Comparison of ENCODE assay signal across 39 cellular contexts in genomic region chr9:1140057-1140456, GRCh38.
"Had no signal": no experiment of that assay in that cellular context is flagged by ENCODE, and none has a peak within 500 bp of the region (broad histone marks: within the 10 kb centered on the region; RNA-seq: fewer than 3 reads in every experiment).

No MANE protein-coding gene starts in this region.

- H3K4me3 ChIP-seq: adrenal gland, ascending aorta, body of pancreas, breast epithelium, cardiac muscle cell had no signal

- FAIRE-seq: astrocyte, bronchial epithelial cell had no signal

- H3K27me3 ChIP-seq: adrenal gland, ascending aorta, body of pancreas, brain microvascular endothelial cell, breast epithelium, cardiac muscle cell had no signal

- ATAC-seq: activated naive CD4-positive, alpha-beta T cell treated with anti-CD3 and anti-CD28 coated beads, Interleukin-2, amount 50 U/mL, for 72 hours; activated naive CD8-positive, alpha-beta T cell treated with anti-CD3 and anti-CD28 coated beads, Interleukin-2, amount 50 U/mL, for 24 hours; activated T-cell treated with anti-CD3 and anti-CD28 coated beads, Interleukin-2, amount 50 U/mL, for 4 hours; activated T-helper 17 cell treated with anti-CD3 and anti-CD28 coated beads, Interleukin-2, amount 50 U/mL, for 72 hours; body of pancreas had no signal

- H3K36me3 Mint-ChIP-seq: activated naive CD4-positive, alpha-beta T cell treated with anti-CD3 and anti-CD28 coated beads, Interleukin-2, amount 10 ng/mL, durations not matched to agents 7 days and 5 days; activated naive CD8-positive, alpha-beta T cell; activated naive CD8-positive, alpha-beta T cell treated with anti-CD3 and anti-CD28 coated beads, Interleukin-2, amount 10 ng/mL, durations not matched to agents 7 days and 5 days; brain had no signal

- H3K4me1 Mint-ChIP-seq: activated naive CD4-positive, alpha-beta T cell treated with anti-CD3 and anti-CD28 coated beads, Interleukin-2, amount 10 ng/mL, durations not matched to agents 7 days and 5 days; activated naive CD4-positive, alpha-beta T cell treated with anti-CD3 and anti-CD28 coated beads, Interleukin-2, amount 50 U/mL, for 24 hours; activated naive CD8-positive, alpha-beta T cell treated with anti-CD3 and anti-CD28 coated beads for 36 hours; activated naive CD8-positive, alpha-beta T cell treated with anti-CD3 and anti-CD28 coated beads, Interleukin-2, amount 10 ng/mL, durations not matched to agents 7 days and 5 days; activated naive CD8-positive, alpha-beta T cell treated with anti-CD3 and anti-CD28 coated beads, Interleukin-2, amount 50 U/mL, for 24 hours; activated T-helper 17 cell treated with anti-CD3 and anti-CD28 coated beads, Interleukin-2, amount 50 U/mL, for 72 hours; brain; central memory CD8-positive, alpha-beta T cell had no signal

- H3K27me3 Mint-ChIP-seq: activated naive CD4-positive, alpha-beta T cell treated with anti-CD3 and anti-CD28 coated beads, Interleukin-2, amount 10 ng/mL, durations not matched to agents 7 days and 5 days; activated naive CD8-positive, alpha-beta T cell treated with anti-CD3 and anti-CD28 coated beads for 36 hours; activated naive CD8-positive, alpha-beta T cell treated with anti-CD3 and anti-CD28 coated beads, Interleukin-2, amount 10 ng/mL, durations not matched to agents 7 days and 5 days; central memory CD8-positive, alpha-beta T cell had no signal

- H3K4me3 Mint-ChIP-seq: activated naive CD4-positive, alpha-beta T cell treated with anti-CD3 and anti-CD28 coated beads for 36 hours; activated naive CD4-positive, alpha-beta T cell treated with anti-CD3 and anti-CD28 coated beads, Interleukin-2, amount 10 ng/mL, durations not matched to agents 7 days and 5 days; activated naive CD4-positive, alpha-beta T cell treated with anti-CD3 and anti-CD28 coated beads, Interleukin-2, amount 50 U/mL, for 24 hours; activated naive CD8-positive, alpha-beta T cell; activated naive CD8-positive, alpha-beta T cell treated with anti-CD3 and anti-CD28 coated beads for 36 hours; activated naive CD8-positive, alpha-beta T cell treated with anti-CD3 and anti-CD28 coated beads, Interleukin-2, amount 10 ng/mL, durations not matched to agents 7 days and 5 days; activated naive CD8-positive, alpha-beta T cell treated with anti-CD3 and anti-CD28 coated beads, Interleukin-2, amount 50 U/mL, for 24 hours; activated T-cell treated with anti-CD3 and anti-CD28 coated beads, Interleukin-2, amount 50 U/mL, for 24 hours; activated T-cell treated with anti-CD3 and anti-CD28 coated beads, Interleukin-2, amount 50 U/mL, for 4 hours; activated T-helper 1 cell treated with anti-CD3 and anti-CD28 coated beads, Interleukin-12 subunit alpha, Interleukin-12 subunit beta, Interleukin-2, Interleukin-4 antibody, amounts not matched to agents 30 ng/mL and 10 ng/mL and 1 ng/mL, durations not matched to agents 14 hours and 24 hours and 36 hours; activated T-helper 17 cell treated with anti-CD3 and anti-CD28 coated beads, Interleukin-2, amount 50 U/mL, for 72 hours; brain; central memory CD8-positive, alpha-beta T cell had no signal

- H3K27ac ChIP-seq: adrenal gland, ascending aorta, body of pancreas, brain microvascular endothelial cell, breast epithelium, cardiac muscle cell had no signal

- H3K4me1 ChIP-seq: adrenal gland, ascending aorta, body of pancreas, breast epithelium had no signal

- H3K27ac Mint-ChIP-seq: activated naive CD4-positive, alpha-beta T cell treated with anti-CD3 and anti-CD28 coated beads for 36 hours; activated naive CD4-positive, alpha-beta T cell treated with anti-CD3 and anti-CD28 coated beads, Interleukin-2, amount 50 U/mL, for 24 hours; activated naive CD4-positive, alpha-beta T cell treated with anti-CD3 and anti-CD28 coated beads, Interleukin-2, amount 50 U/mL, for 72 hours; activated naive CD8-positive, alpha-beta T cell; activated naive CD8-positive, alpha-beta T cell treated with anti-CD3 and anti-CD28 coated beads for 36 hours; activated naive CD8-positive, alpha-beta T cell treated with anti-CD3 and anti-CD28 coated beads, Interleukin-2, amount 10 ng/mL, durations not matched to agents 7 days and 5 days; activated naive CD8-positive, alpha-beta T cell treated with anti-CD3 and anti-CD28 coated beads, Interleukin-2, amount 50 U/mL, for 24 hours; activated T-cell treated with anti-CD3 and anti-CD28 coated beads, Interleukin-2, amount 50 U/mL, for 24 hours; activated T-helper 1 cell treated with anti-CD3 and anti-CD28 coated beads, Interleukin-12 subunit alpha, Interleukin-12 subunit beta, Interleukin-2, Interleukin-4 antibody, amounts not matched to agents 30 ng/mL and 10 ng/mL and 1 ng/mL, durations not matched to agents 14 hours and 24 hours and 36 hours; activated T-helper 17 cell treated with anti-CD3 and anti-CD28 coated beads, Interleukin-2, amount 50 U/mL, for 72 hours; activated T-helper 2 cell treated with anti-CD3 and anti-CD28 coated beads, Interferon-gamma antibody, Interleukin-2, Interleukin-4, amounts not matched to agents 10 μg/mL and 5 μg/mL and 100 μg/mL, durations not matched to agents 14 hours and 24 hours and 36 hours; brain had no signal

- DNase-seq: activated effector memory CD4-positive, alpha-beta T cell treated with anti-CD3 and anti-CD28 coated beads, Interleukin-2, amount 50 U/mL, for 16 hours; activated effector memory CD4-positive, alpha-beta T cell treated with Interleukin-2 at 50 U/mL for 16 hours; activated gamma-delta T cell; activated gamma-delta T cell treated with Interleukin-2 at 50 U/mL for 16 hours; activated naive CD4-positive, alpha-beta T cell; activated naive CD4-positive, alpha-beta T cell treated with anti-CD3 and anti-CD28 coated beads for 36 hours; activated naive CD4-positive, alpha-beta T cell treated with anti-CD3 and anti-CD28 coated beads, Interleukin-2, amount 10 ng/mL, durations not matched to agents 7 days and 5 days; activated naive CD4-positive, alpha-beta T cell treated with anti-CD3 and anti-CD28 coated beads, Interleukin-2, amount 50 U/mL, for 16 hours; activated naive CD4-positive, alpha-beta T cell treated with Interleukin-2 at 50 U/mL for 16 hours; activated naive CD8-positive, alpha-beta T cell treated with anti-CD3 and anti-CD28 coated beads for 36 hours; activated naive CD8-positive, alpha-beta T cell treated with anti-CD3 and anti-CD28 coated beads, Interleukin-2, amount 10 ng/mL, durations not matched to agents 7 days and 5 days; activated naive CD8-positive, alpha-beta T cell treated with anti-CD3 and anti-CD28 coated beads, Interleukin-2, amount 50 U/mL, for 24 hours; activated T-cell treated with anti-CD3 and anti-CD28 coated beads for 4 hours; activated T-cell treated with anti-CD3 and anti-CD28 coated beads, Interleukin-2, amount 50 U/mL, for 1 hour; activated T-cell treated with anti-CD3 and anti-CD28 coated beads, Interleukin-2, amount 50 U/mL, for 24 hours; activated T-cell treated with anti-CD3 and anti-CD28 coated beads, Interleukin-2, amount 50 U/mL, for 4 hours; adrenal gland; amniotic stem cell; amygdala; anterior cingulate cortex; aorta; body of pancreas; brain microvascular endothelial cell; caudate nucleus; central memory CD4-positive, alpha-beta T cell; cerebellar nuclear complex had no signal

- H3K9me3 ChIP-seq: body of pancreas had no signal

- H3K36me3 ChIP-seq: adrenal gland, ascending aorta, brain microvascular endothelial cell, breast epithelium, cardiac muscle cell had no signal
